Comparison of ENCODE assay signal across 10 cellular contexts in genomic region chr11:131889146-131889577, GRCh38.
DNase-seq lines count a peak whose midpoint lies in the region; ATAC-seq, FAIRE-seq and TF ChIP-seq lines count a peak whose summit lies in the region.
"Had no signal": no experiment of that assay in that cellular context is flagged by ENCODE, and none has a peak within 500 bp of the region (broad histone marks: within the 10 kb centered on the region; RNA-seq: fewer than 3 reads in every experiment).

No MANE protein-coding gene starts in this region.

- H3K4me3 ChIP-seq in left lung: no peak overlapping the region

- no peaks in the 10 kb centered on the region for H3K36me3 ChIP-seq in left lung

- H3K27ac ChIP-seq in left lung: no peak overlapping the region

- FAIRE-seq in D721Med (lab: Jason Lieb, UNC): no peak
- FAIRE-seq: HTR-8/SVneo had no signal

- DNase-seq in DMS153 treated with DMSO at 0.1 percent for 48 hours (lab: John Stamatoyannopoulos, UW; ENCODE audit: unreplicated experiment): peak; percentile 59
- peak; percentile 52 for DNase-seq in amniotic stem cell (lab: John Stamatoyannopoulos, UW)
- no peak for DNase-seq in left lung
- no peak for DNase-seq in inferior parietal cortex (ENCODE audit: extremely low spot score)
- DNase-seq in D721Med (ENCODE audit: insufficient read length, low spot score): no peak
- DNase-seq in midbrain (lab: John Stamatoyannopoulos, UW): no peak
- DNase-seq: hippocampal formation had no signal

- H3K9me3 ChIP-seq in left lung: no peaks in the 10 kb centered on the region

- intact Hi-C loops in left lung (cut with DNase I): no loop called here

- peaks cover 0 to 6% of the 10 kb centered on the region in 2 donors for H3K27me3 ChIP-seq in left lung

- TF ChIP-seq CTCF in left lung (IDR thresholded peaks at IDR 0.05): no peak
- TF ChIP-seq CTCF in D721Med (IDR thresholded peaks at IDR 0.05; ENCODE audit: insufficient read depth, missing control alignments): no peak

- no peaks in the 10 kb centered on the region for H3K4me1 ChIP-seq in left lung

- ATAC-seq in HG03432 (IDR thresholded peaks at IDR 0.05; ENCODE audit: unreplicated experiment) (peak; percentile 42), left lung (peak; percentile 76), HG03175 (IDR thresholded peaks at IDR 0.05; ENCODE audit: unreplicated experiment) (no peak)

Comparison
In these comparisons a context has a peak if more than half of its experiments do, and no peak if none do; other contexts are left out.
1. DNase-seq: peak in DMS153 treated with DMSO at 0.1 percent for 48 hours (single experiment) and amniotic stem cell (single experiment); none in left lung (0 of 2), inferior parietal cortex (single experiment), D721Med (single experiment) and midbrain (single experiment).